Comparison of ENCODE assay signal across 19 cellular contexts in genomic region chr16:47956881-47957280, GRCh38.
"Had no signal": no experiment of that assay in that cellular context is flagged by ENCODE, and none has a peak within 500 bp of the region (broad histone marks: within the 10 kb centered on the region; RNA-seq: fewer than 3 reads in every experiment).

No MANE protein-coding gene starts in this region.

- DNase-seq: cortex of kidney; dorsolateral prefrontal cortex; effector memory CD4-positive, alpha-beta T cell; gastrocnemius medialis; heart right ventricle; islet precursor cell; left cardiac atrium; left ventricle myocardium inferior; lower lobe of right lung; naive B cell; posterior cingulate gyrus; sigmoid colon; stimulated activated naive CD4-positive, alpha-beta T cell treated with Interleukin-2 at 50 U/mL for 16 hours; trophoblast cell had no signal

- H3K27ac Mint-ChIP-seq: memory B cell, naive B cell, nephron had no signal

- H3K36me3 Mint-ChIP-seq: memory B cell, naive B cell had no signal

- H3K9me3 ChIP-seq: gastrocnemius medialis, heart right ventricle, left ventricle myocardium inferior, lower lobe of right lung, right atrium auricular region, sigmoid colon had no signal

- ATAC-seq: esophagus mucosa, gastrocnemius medialis, heart right ventricle, left cardiac atrium, lower lobe of right lung had no signal

- H3K4me3 Mint-ChIP-seq: memory B cell, naive B cell, nephron had no signal

- H3K4me1 ChIP-seq: gastrocnemius medialis, heart right ventricle, left ventricle myocardium inferior, lower lobe of right lung, right atrium auricular region, sigmoid colon had no signal

- H3K27ac ChIP-seq: gastrocnemius medialis, heart right ventricle, left ventricle myocardium inferior, lower lobe of right lung, right atrium auricular region, sigmoid colon, skin epidermis had no signal

- H3K4me1 Mint-ChIP-seq: memory B cell, naive B cell, nephron had no signal

- H3K9me3 Mint-ChIP-seq: memory B cell, nephron had no signal

- H3K36me3 ChIP-seq: gastrocnemius medialis, heart right ventricle, left ventricle myocardium inferior, lower lobe of right lung, right atrium auricular region, sigmoid colon had no signal

- H3K4me3 ChIP-seq: dorsolateral prefrontal cortex, gastrocnemius medialis, heart right ventricle, left ventricle myocardium inferior, lower lobe of right lung, right atrium auricular region, sigmoid colon, skin epidermis had no signal
